In the genomic region with DNA sequence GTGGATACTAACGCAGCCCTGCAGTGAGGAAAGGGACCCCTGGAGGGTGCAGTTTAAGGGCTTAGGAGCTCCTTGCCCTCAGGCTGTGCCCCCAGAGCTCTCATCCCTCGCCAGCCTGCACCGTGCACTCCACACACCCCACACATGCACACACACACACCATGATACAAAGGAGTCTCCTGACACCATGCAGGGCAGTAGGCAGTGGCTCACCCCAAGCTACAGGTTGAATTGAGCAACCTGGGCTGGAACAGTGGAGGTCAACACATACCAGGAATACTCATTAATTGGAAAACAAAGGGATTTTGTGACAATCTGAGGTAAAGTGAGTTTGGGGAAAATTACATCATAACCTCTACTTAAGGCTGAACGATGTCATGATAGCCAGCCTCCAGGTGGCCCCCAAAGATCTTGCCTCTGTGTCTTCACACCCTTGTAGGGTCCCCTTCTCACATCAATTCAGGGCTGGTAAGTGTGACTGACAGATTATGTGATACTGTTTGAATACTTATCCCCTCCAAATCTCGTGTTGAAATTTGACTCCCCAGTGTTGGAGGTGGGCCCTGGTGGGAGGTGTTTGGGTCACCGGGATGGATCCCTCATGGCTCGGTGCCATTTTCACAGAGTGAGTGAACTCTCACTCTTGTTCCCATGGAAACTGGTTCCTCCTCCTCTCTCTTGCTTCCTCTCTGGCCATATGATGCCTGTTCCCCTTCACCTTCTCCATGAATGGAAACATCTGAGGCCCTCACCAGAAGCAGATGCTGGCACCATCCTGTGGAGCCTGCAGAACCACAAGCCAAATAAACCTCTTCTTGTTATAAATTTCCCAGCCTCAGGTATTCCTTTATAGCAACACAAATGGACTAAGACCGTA, we compare ENCODE assay signal across 15 cellular contexts.
DNase-seq lines count a peak whose midpoint lies in the region; ATAC-seq and TF ChIP-seq lines count a peak whose summit lies in the region.
"Had no signal": no experiment of that assay in that cellular context is flagged by ENCODE, and none has a peak within 500 bp of the region (broad histone marks: within the 10 kb centered on the region; RNA-seq: fewer than 3 reads in every experiment).

No MANE protein-coding gene starts in this region.

- H3K4me3 ChIP-seq in neuronal stem cell (ENCODE audit: low read length in 2 of 2) = no peak overlapping the region
- H3K4me3 ChIP-seq in foreskin fibroblast (ENCODE audit: low read depth in 1 of 2, low read length in 2 of 2) = no peak overlapping the region
- H3K4me3 ChIP-seq: smooth muscle cell, uterus had no signal

- H2BK15ac ChIP-seq in neuronal stem cell (ENCODE audit: low read length) = no peak overlapping the region

- no peaks in the 10 kb centered on the region for H3K36me3 ChIP-seq in neuronal stem cell (replicated peaks in 1 of 2; ENCODE audit: control insufficient read depth in 2 of 2, insufficient read depth in 2 of 2, low read length in 2 of 2)
- H3K36me3 ChIP-seq: uterus had no signal

- H3K18ac ChIP-seq in neuronal stem cell (ENCODE audit: low read length) = no peak overlapping the region

- H3K9ac ChIP-seq in neuronal stem cell (ENCODE audit: low read depth, low read length, poor library complexity) = no peak overlapping the region

- H2BK120ac ChIP-seq in neuronal stem cell (ENCODE audit: low read depth, low read length) = no peak overlapping the region

- no peak for TF ChIP-seq CTCF in foreskin fibroblast (IDR thresholded peaks at IDR 0.05; ENCODE audit: low read depth, low read length)

- H3K9me3 ChIP-seq in neuronal stem cell (replicated peaks in 1 of 2; ENCODE audit: control insufficient read depth in 2 of 2, insufficient read depth in 1 of 2, low read depth in 1 of 2, low read length in 2 of 2) = no peaks in the 10 kb centered on the region
- H3K9me3 ChIP-seq: uterus had no signal

- no peak overlapping the region for H4K91ac ChIP-seq in neuronal stem cell (ENCODE audit: low read depth, low read length, poor library complexity)

- no peak overlapping the region for H3K4me2 ChIP-seq in neuronal stem cell (ENCODE audit: insufficient read depth, low read length, poor library complexity, severe bottlenecking)
- H3K4me2 ChIP-seq: smooth muscle cell had no signal

- peak overlapping the region; percentile 32 for H3K14ac ChIP-seq in neuronal stem cell (ENCODE audit: low read length)

- H3K27me3 ChIP-seq in neuronal stem cell (ENCODE audit: control insufficient read depth in 3 of 3, insufficient read depth in 3 of 3, low read depth in 1 of 3, low read length in 3 of 3) = peaks cover 0 to 12% (median 0%) of the 10 kb centered on the region in 3 experiments
- H3K27me3 ChIP-seq: uterus had no signal

- peaks cover 0 to 3% of the 10 kb centered on the region in 2 donors for H3K4me1 ChIP-seq in neuronal stem cell (ENCODE audit: control insufficient read depth in 2 of 2, insufficient read depth in 1 of 2, low read depth in 1 of 2, low read length in 2 of 2)
- H3K4me1 ChIP-seq: uterus had no signal

- no peak overlapping the region for H3K27ac ChIP-seq in neuronal stem cell (replicated peaks; ENCODE audit: low read length)
- H3K27ac ChIP-seq: uterus had no signal

- ATAC-seq in esophagus mucosa = no peak

- H3K23ac ChIP-seq in neuronal stem cell (ENCODE audit: low read depth, low read length, poor library complexity) = no peak overlapping the region

- H3K79me1 ChIP-seq in neuronal stem cell (ENCODE audit: low read depth, low read length) = no peaks in the 10 kb centered on the region

- no CpG with 5 or more reads among the region's 8 CpGs for WGBS in neuronal stem cell (ENCODE audit: extremely low coverage in 2 of 2, insufficient read length in 2 of 2, insufficient replicate concordance in 1 of 2), 2 donors

- no peak overlapping the region for H2BK5ac ChIP-seq in neuronal stem cell (ENCODE audit: low read length)

- DNase-seq in DMS79 treated with DMSO at 0.1 percent for 48 hours (lab: John Stamatoyannopoulos, UW) = peak; percentile 61
- DNase-seq in DMS79 (lab: John Stamatoyannopoulos, UW) = no peak
- DNase-seq in NCI-H128 (lab: John Stamatoyannopoulos, UW; ENCODE audit: unreplicated experiment) = peak; percentile 16
- peak; percentile 44 for DNase-seq in SKM-1 treated with dmso at 0.1 percent for 144 hours (lab: John Stamatoyannopoulos, UW; ENCODE audit: unreplicated experiment)
- DNase-seq in neuronal stem cell (ENCODE audit: low spot score) = no peak
- DNase-seq in A172 (ENCODE audit: low spot score) = no peak
- DNase-seq in foreskin fibroblast = no peak
- DNase-seq: 8988T; activated CD4-positive, alpha-beta T cell treated with anti-CD3 and anti-CD28 coated beads for 4 hours; GDM1; NCI-H2029 treated with DMSO at 0.1 percent for 48 hours; stimulated activated CD4-positive, alpha-beta T cell treated with anti-CD3 and anti-CD28 coated beads, Interleukin-4, amount 100 ng/mL, for 24 hours; uterus had no signal

- H4K8ac ChIP-seq in neuronal stem cell (ENCODE audit: low read depth, low read length) = no peak overlapping the region

- H2BK12ac ChIP-seq in neuronal stem cell (ENCODE audit: low read length) = no peak overlapping the region

- no peak overlapping the region for H3K4ac ChIP-seq in neuronal stem cell (ENCODE audit: low read length)

- peak overlapping the region; percentile 51 for H2AK5ac ChIP-seq in neuronal stem cell (ENCODE audit: low read depth, low read length)

- no peak overlapping the region for H2AFZ ChIP-seq in neuronal stem cell (ENCODE audit: low read length)

Comparison
In these comparisons a context has a peak if more than half of its experiments do, and no peak if none do; other contexts are left out.
1. DNase-seq: peak in DMS79 treated with DMSO at 0.1 percent for 48 hours (single experiment), NCI-H128 (single experiment) and SKM-1 treated with dmso at 0.1 percent for 144 hours (single experiment); none in DMS79 (single experiment), neuronal stem cell (single experiment), A172 (single experiment) and foreskin fibroblast (0 of 2).